17 cellular contexts compared by ENCODE assay signal in genomic region chr10:1229574-1229973, GRCh38.
A peak's percentile ranks its signal among the peaks of the same experiment; 100 is the strongest.
DNase-seq lines count a peak whose midpoint lies in the region; ATAC-seq, FAIRE-seq and TF ChIP-seq lines count a peak whose summit lies in the region.
"Had no signal": no experiment of that assay in that cellular context is flagged by ENCODE, and none has a peak within 500 bp of the region (broad histone marks: within the 10 kb centered on the region; RNA-seq: fewer than 3 reads in every experiment).

No MANE protein-coding gene starts in this region.

- in situ Hi-C loops in HepG2 (cut with HindIII; ENCODE audit: extremely low pct_ligation_motif_present, low pct_unique_long_range_greater_than_20kb): no loop called here

- no peak overlapping the region for H3K23ac ChIP-seq in H1 (ENCODE audit: insufficient read length)

- TF ChIP-seq RAD21 in HepG2 (CRISPR knock-in tag; IDR thresholded peaks at IDR 0.05) (no peak), H1 (IDR thresholded peaks at IDR 0.05 in 1 of 2, conservative IDR thresholded peaks at IDR 0.05 in 1 of 2; ENCODE audit: low read depth in 2 of 2, low read length in 2 of 2) (no peak)

- H3K4ac ChIP-seq in H1 (replicated peaks; ENCODE audit: insufficient read length, low read depth, low read length): peak overlapping the region; percentile 42

- peaks cover 2% of the 10 kb centered on the region for H3K9me3 Mint-ChIP-seq in neural crest cell

- FAIRE-seq in HepG2 (lab: Jason Lieb, UNC) (no peak), H1 (lab: Jason Lieb, UNC) (no peak)
- FAIRE-seq: GM12892, GM18507 had no signal

- H3K4me2 ChIP-seq in HepG2 (ENCODE audit: low read depth, low read length) (no peak overlapping the region), H1 (ENCODE audit: insufficient read depth in 1 of 2, low read depth in 2 of 2, low read length in 2 of 2) (no peak overlapping the region)

- H3K4me1 ChIP-seq in HepG2 (ENCODE audit: insufficient read depth, low read length) (no peaks in the 10 kb centered on the region), right lobe of liver (no peaks in the 10 kb centered on the region), H1 (replicated peaks in 1 of 4; ENCODE audit: control insufficient read depth in 3 of 4, insufficient read depth in 4 of 4, low read length in 3 of 4) (peaks cover 0 to 5% (median 3%) of the 10 kb centered on the region in 4 experiments; a peak in 3 of 7 replicates)
- H3K4me1 ChIP-seq: HAP-1 had no signal

- H3K27me3 ChIP-seq in HepG2 (ENCODE audit: control insufficient read depth in 1 of 2, insufficient read depth in 2 of 2, low read length in 2 of 2): peaks cover 4 to 14% of the 10 kb centered on the region in 2 experiments; a peak in 3 of 5 replicates
- H3K27me3 ChIP-seq in right lobe of liver: no peaks in the 10 kb centered on the region
- H3K27me3 ChIP-seq in H1 (replicated peaks in 1 of 4; ENCODE audit: control insufficient read depth in 3 of 4, extremely low read depth in 1 of 4, insufficient read depth in 3 of 4, low read length in 3 of 4): no peaks in the 10 kb centered on the region

- H3K4me1 Mint-ChIP-seq in neural crest cell: peaks cover 23% of the 10 kb centered on the region
- H3K4me1 Mint-ChIP-seq: B cell had no signal

- intact Hi-C loops in HepG2 (cut with micrococcal nuclease; ENCODE audit: unreplicated experiment): no loop called here
- intact Hi-C loops in right lobe of liver (cut with DNase I): no loop called here

- H2BK120ac ChIP-seq in H1 (replicated peaks; ENCODE audit: low read depth, low read length): peak overlapping the region; percentile 75

- H3K4me3 ChIP-seq in HepG2 (replicated peaks in 1 of 3; ENCODE audit: insufficient read depth in 1 of 3, low read depth in 2 of 3, low read length in 3 of 3) (no peak overlapping the region), right lobe of liver (no peak overlapping the region), H1 (ENCODE audit: extremely low read depth in 1 of 4, insufficient read depth in 2 of 4, low read depth in 3 of 4, low read length in 4 of 4) (no peak overlapping the region)
- H3K4me3 ChIP-seq: BLaER1 treated with 17β-estradiol and CSF1 and Interleukin-3, amounts not matched to agents 10 nM and 100 nM; HAP-1 had no signal

- peak overlapping the region; percentile 96; the same call in 1 of the 2 replicates for H2BK15ac ChIP-seq in H1 (ENCODE audit: low read length)

- no peak overlapping the region for H2BK12ac ChIP-seq in H1 (ENCODE audit: low read depth, low read length)

- CTCF ChIA-PET in HepG2 (lab: Yijun Ruan, JAX; ENCODE audit: low intra/inter-chr PET ratio, low total read pairs) (no interaction called here), H1 (lab: Charles Lee; ENCODE audit: partially characterized antibody) (interaction anchor here (1.3 kb wide), 1 partner anchor 12 kb away, joined by 3 read pairs; no protein-coding TSS in a partner anchor)

- no peaks in the 10 kb centered on the region for H3K79me1 ChIP-seq in H1 (ENCODE audit: low read depth, low read length)

- TF ChIP-seq CTCF in HepG2 (CRISPR knock-in tag; IDR thresholded peaks at IDR 0.05) (no peak), right lobe of liver (IDR thresholded peaks at IDR 0.05) (no peak), H1 (IDR thresholded peaks at IDR 0.05; ENCODE audit: control extremely low read depth in 1 of 3, insufficient read depth in 1 of 3, low read depth in 1 of 3, low read length in 3 of 3) (no peak), neural crest cell (conservative IDR thresholded peaks at IDR 0.05) (no peak)

- H3K4me3 Mint-ChIP-seq in neural crest cell: no peak overlapping the region
- H3K4me3 Mint-ChIP-seq: B cell; CD8-positive, alpha-beta T cell had no signal

- no peak overlapping the region for H3K27ac ChIP-seq in HepG2 (ENCODE audit: extremely low read length, insufficient read depth, low read length)
- no peak overlapping the region for H3K27ac ChIP-seq in right lobe of liver
- H3K27ac ChIP-seq in H1 (ENCODE audit: low read depth, low read length): no peak overlapping the region
- H3K27ac ChIP-seq in temporal lobe (ENCODE audit: low read depth, low read length): peak overlapping the region; percentile 14
- H3K27ac ChIP-seq: BLaER1 treated with 17β-estradiol and CSF1 and Interleukin-3, amounts not matched to agents 10 nM and 100 nM had no signal

- H3K56ac ChIP-seq in H1 (replicated peaks; ENCODE audit: insufficient read length, low read depth, low read length): peak overlapping the region; percentile 49

- 33% methylated on average over 10 of the region's 10 CpGs for WGBS in HepG2 (ENCODE audit: low lambda C conversion rate)
- 80% methylated on average over 9 of the region's 10 CpGs for WGBS in right lobe of liver (ENCODE audit: insufficient coverage, low coverage, low lambda C conversion rate, missing lambda C conversion rate)
- 92% methylated on average over 10 of the region's 10 CpGs; no CpG with 5 or more reads in 1 of the 2 experiments for WGBS in H1 (ENCODE audit: extremely low coverage in 1 of 2, insufficient coverage in 1 of 2, insufficient read length in 1 of 2, insufficient replicate concordance in 2 of 2, low coverage in 1 of 2, low lambda C conversion rate in 2 of 2, missing lambda C conversion rate in 1 of 2), 2 experiments

- H4K20me1 ChIP-seq in HepG2 (ENCODE audit: insufficient read depth, low read length) (no peaks in the 10 kb centered on the region), H1 (replicated peaks in 1 of 2; ENCODE audit: control insufficient read depth in 1 of 2, insufficient read depth in 2 of 2, low read length in 2 of 2) (peaks cover 0 to 8% of the 10 kb centered on the region in 2 experiments)
- H4K20me1 ChIP-seq: BLaER1 treated with 17β-estradiol and CSF1 and Interleukin-3, amounts not matched to agents 10 nM and 100 nM had no signal

- H4K91ac ChIP-seq in H1 (replicated peaks; ENCODE audit: insufficient read length, low read length): peak overlapping the region; percentile 84

- BruUV-seq in HepG2 (replicated peaks; lab: Mats Ljungman, UMichigan): no TSS peak

- peaks cover 10% of the 10 kb centered on the region for H3K23me2 ChIP-seq in H1 (ENCODE audit: low read depth, low read length)

- POLR2A ChIA-PET in HepG2 (lab: Yijun Ruan, JAX) (no interaction called here), H1 (lab: Charles Lee; ENCODE audit: partially characterized antibody) (interaction anchor here (1.4 kb wide), 1 partner anchor 65 kb away, joined by 3 read pairs; no protein-coding TSS in a partner anchor)

- H2BK5ac ChIP-seq in H1 (ENCODE audit: low read depth, low read length): no peak overlapping the region; the same call in 1 of the 2 replicates

- H2BK20ac ChIP-seq in H1 (ENCODE audit: low read length): peak overlapping the region; percentile 55; the same call in 1 of the 2 replicates

- no peak overlapping the region for H3K18ac ChIP-seq in H1 (ENCODE audit: extremely low read depth, low read length)

- no peak overlapping the region for H2AFZ ChIP-seq in HepG2 (ENCODE audit: low read length)
- no peak overlapping the region for H2AFZ ChIP-seq in H1 (ENCODE audit: low read length)

- peak overlapping the region; percentile 5 for H3K27ac Mint-ChIP-seq in neural crest cell (ENCODE audit: unreplicated experiment)
- H3K27ac Mint-ChIP-seq: B cell; CD8-positive, alpha-beta T cell had no signal

- no peak overlapping the region for H3K14ac ChIP-seq in H1 (ENCODE audit: insufficient read length)

- no peak overlapping the region for H3K9ac ChIP-seq in HepG2 (ENCODE audit: insufficient read depth, low read depth, low read length)
- no peak overlapping the region for H3K9ac ChIP-seq in H1 (replicated peaks in 1 of 4; ENCODE audit: extremely low read depth in 1 of 4, low read depth in 3 of 4, low read length in 3 of 4)
- H3K9ac ChIP-seq: BLaER1 treated with 17β-estradiol and CSF1 and Interleukin-3, amounts not matched to agents 10 nM and 100 nM had no signal

- H4K8ac ChIP-seq in H1 (ENCODE audit: extremely low read depth, insufficient read depth, low read length): no peak overlapping the region

- ATAC-seq in HepG2 (no peak), right lobe of liver (no peak)
- ATAC-seq: CD8-positive, alpha-beta T cell had no signal

- H2AK5ac ChIP-seq in H1 (ENCODE audit: low read depth, low read length): 0 out of 2 replicates have a peak overlapping the region, but pooled peaks have one; percentile 80

- peaks cover 6% of the 10 kb centered on the region for H3K36me3 Mint-ChIP-seq in neural crest cell (ENCODE audit: low read depth)

- no peaks in the 10 kb centered on the region for H3K79me2 ChIP-seq in HepG2 (ENCODE audit: insufficient read depth, low read length)
- H3K79me2 ChIP-seq in H1 (ENCODE audit: control insufficient read depth in 1 of 2, insufficient read depth in 2 of 2, low read length in 2 of 2): no peaks in the 10 kb centered on the region

- no peak for TF ChIP-seq EP300 in HepG2 (IDR thresholded peaks at IDR 0.05; ENCODE audit: low read depth in 2 of 2, low read length in 2 of 2)
- no peak for TF ChIP-seq EP300 in HepG2 (CRISPR knock-in tag; IDR thresholded peaks at IDR 0.05; ENCODE audit: borderline replicate concordance)
- no peak for TF ChIP-seq EP300 in H1 (IDR thresholded peaks at IDR 0.05; ENCODE audit: borderline replicate concordance in 1 of 2, low read depth in 2 of 2, low read length in 2 of 2)

- H3K27me3 Mint-ChIP-seq in neural crest cell (ENCODE audit: low read depth): peaks cover 21% of the 10 kb centered on the region

- no peaks in the 10 kb centered on the region for H3K9me3 ChIP-seq in HepG2 (ENCODE audit: low read length)
- no peaks in the 10 kb centered on the region for H3K9me3 ChIP-seq in right lobe of liver
- no peaks in the 10 kb centered on the region; a peak in 1 of 4 replicates for H3K9me3 ChIP-seq in H1 (ENCODE audit: insufficient read depth in 2 of 2, low read depth in 1 of 2, low read length in 1 of 2)
- H3K9me3 ChIP-seq: HAP-1 had no signal

- H4K5ac ChIP-seq in H1 (ENCODE audit: insufficient read length, low read depth, low read length): no peak overlapping the region

- TF ChIP-seq POLR2A in HepG2 (IDR thresholded peaks at IDR 0.05; ENCODE audit: insufficient read depth in 1 of 2, low read depth in 2 of 2, low read length in 2 of 2): no peak
- no peak for TF ChIP-seq POLR2A in right lobe of liver (IDR thresholded peaks at IDR 0.05)
- TF ChIP-seq POLR2A in H1 (IDR thresholded peaks at IDR 0.05; ENCODE audit: control extremely low read depth in 1 of 2, low read depth in 2 of 2, low read length in 2 of 2): no peak

- H3K36me3 ChIP-seq in HepG2 (replicated peaks in 1 of 2; ENCODE audit: control insufficient read depth in 1 of 2, insufficient read depth in 2 of 2, low read length in 2 of 2) (no peaks in the 10 kb centered on the region), right lobe of liver (no peaks in the 10 kb centered on the region), H1 (ENCODE audit: control insufficient read depth in 2 of 4, insufficient read depth in 4 of 4, low read length in 3 of 4) (no peaks in the 10 kb centered on the region)
- H3K36me3 ChIP-seq: BLaER1 treated with 17β-estradiol and CSF1 and Interleukin-3, amounts not matched to agents 10 nM and 100 nM; HAP-1 had no signal

- DNase-seq in HepG2 (ENCODE audit: low spot score) (no peak), right lobe of liver (no peak), H1 (ENCODE audit: low read depth in 1 of 2, low spot score in 2 of 2) (no peak), neural crest cell (ENCODE audit: low read depth, low spot score) (no peak), anterior cingulate cortex (lab: John Stamatoyannopoulos, UW) (no peak), kidney tubule cell (ENCODE audit: low spot score) (no peak), DMS53 (lab: John Stamatoyannopoulos, UW) (no peak)
- DNase-seq: Calu3, GDM1, GOT3 had no signal
